Comparison of ENCODE assay signal across 25 cellular contexts in genomic region chr13:102983496-102983895, GRCh38.
DNase-seq lines count a peak whose midpoint lies in the region; ATAC-seq, FAIRE-seq and TF ChIP-seq lines count a peak whose summit lies in the region.
"Had no signal": no experiment of that assay in that cellular context is flagged by ENCODE, and none has a peak within 500 bp of the region (broad histone marks: within the 10 kb centered on the region; RNA-seq: fewer than 3 reads in every experiment).

No MANE protein-coding gene starts in this region.

- H3K27ac ChIP-seq in SK-N-SH (ENCODE audit: low read depth in 2 of 2, low read length in 1 of 2): no peak overlapping the region
- H3K27ac ChIP-seq in small intestine (ENCODE audit: low read depth in 1 of 2, low read length in 1 of 2): no peak overlapping the region
- H3K27ac ChIP-seq: 22Rv1, epithelial cell of prostate, SK-N-MC, stomach, upper lobe of left lung had no signal

- POLR2A ChIA-PET in SK-N-SH (lab: Yijun Ruan, JAX): no interaction called here

- no peak for DNase-seq in SK-N-SH
- DNase-seq in adipocyte (ENCODE audit: low read depth): peak; percentile 60
- DNase-seq in glomerular visceral epithelial cell (ENCODE audit: extremely low spot score): peak; percentile 67
- peak; percentile 13 for DNase-seq in small intestine
- no peak for DNase-seq in mesenteric fat pad (ENCODE audit: low spot score)
- DNase-seq: activated CD8-positive, alpha-beta T cell treated with anti-CD3 and anti-CD28 coated beads for 36 hours; activated naive CD4-positive, alpha-beta T cell; activated T-cell treated with anti-CD3 and anti-CD28 coated beads, Interleukin-2, amount 50 U/mL, for 1 hour; amygdala; BE2C; Caco-2; glutamatergic neuron; KG1; left ventricle myocardium superior; MV-4-11; NCI-H1694 treated with DMSO at 0.1 percent for 48 hours; stomach; upper lobe of left lung had no signal

- no peak for TF ChIP-seq CTCF in SK-N-SH (IDR thresholded peaks at IDR 0.05)

- no peak for FAIRE-seq in small intestine (lab: Jason Lieb, UNC)

- TF ChIP-seq RAD21 in SK-N-SH (IDR thresholded peaks at IDR 0.05; ENCODE audit: low read length): no peak

- 39% methylated on average over 3 of the region's 3 CpGs for WGBS in SK-N-SH (ENCODE audit: low lambda C conversion rate)
- 53 to 67% (median 62%) methylated on average over 3 of the region's 3 CpGs for WGBS in small intestine, 3 donors

- CTCF ChIA-PET in SK-N-SH (lab: Yijun Ruan, JAX): interaction anchor here (0.7 kb wide), 1 partner anchor 113 kb away, joined by 3 read pairs; no protein-coding TSS in a partner anchor

- H3F3A ChIP-seq in SK-N-SH (replicated peaks; ENCODE audit: insufficient read depth): no peaks in the 10 kb centered on the region

- no peak overlapping the region for H3K4me2 ChIP-seq in SK-N-SH

- H2AFZ ChIP-seq in SK-N-SH (ENCODE audit: low read depth): no peak overlapping the region

- no peak overlapping the region for H3K4me3 ChIP-seq in SK-N-SH (ENCODE audit: low read depth in 2 of 2, low read length in 1 of 2)
- no peak overlapping the region for H3K4me3 ChIP-seq in adipocyte (ENCODE audit: low read length)
- no peak overlapping the region for H3K4me3 ChIP-seq in small intestine (ENCODE audit: low read depth in 1 of 2, low read length in 2 of 2)
- H3K4me3 ChIP-seq: Peyer's patch, SK-N-MC, stomach, upper lobe of left lung had no signal

- H3K36me3 ChIP-seq in SK-N-SH (replicated peaks in 1 of 2; ENCODE audit: control insufficient read depth in 1 of 2, insufficient read depth in 2 of 2, low read length in 1 of 2) (no peaks in the 10 kb centered on the region), adipocyte (ENCODE audit: control insufficient read depth, insufficient read depth, low read length, severe bottlenecking) (no peaks in the 10 kb centered on the region), small intestine (ENCODE audit: control insufficient read depth in 2 of 2, insufficient read depth in 2 of 2, low read length in 2 of 2) (no peaks in the 10 kb centered on the region)
- H3K36me3 ChIP-seq: BE2C, Peyer's patch, stomach, upper lobe of left lung had no signal

- TF ChIP-seq EP300 in SK-N-SH (IDR thresholded peaks at IDR 0.05; ENCODE audit: borderline replicate concordance in 1 of 2, low read depth in 1 of 2, low read length in 1 of 2): no peak

- ATAC-seq in SK-N-SH treated with all-trans-retinoic acid at 6 μM for 48 hours (no peak), GM21367 (IDR thresholded peaks at IDR 0.05; ENCODE audit: unreplicated experiment) (no peak), HG02840 (IDR thresholded peaks at IDR 0.05; ENCODE audit: low FRiP score, unreplicated experiment) (no peak)
- ATAC-seq: activated CD8-positive, alpha-beta T cell treated with anti-CD3 and anti-CD28 coated beads for 36 hours; left ventricle myocardium superior had no signal

- H3K27me3 ChIP-seq in SK-N-SH (ENCODE audit: insufficient read depth): no peaks in the 10 kb centered on the region
- no peaks in the 10 kb centered on the region for H3K27me3 ChIP-seq in adipocyte (replicated peaks; ENCODE audit: control insufficient read depth, insufficient read depth, low read length)
- H3K27me3 ChIP-seq in small intestine (ENCODE audit: control insufficient read depth in 2 of 2, insufficient read depth in 2 of 2, low read length in 2 of 2): no peaks in the 10 kb centered on the region
- H3K27me3 ChIP-seq: BE2C, Peyer's patch, stomach, upper lobe of left lung had no signal

- H3K9me2 ChIP-seq in SK-N-SH: no peaks in the 10 kb centered on the region

- H3K9ac ChIP-seq in SK-N-SH (no peak overlapping the region), adipocyte (ENCODE audit: low read length) (no peak overlapping the region)

- H3K4me1 ChIP-seq in SK-N-SH (ENCODE audit: control insufficient read depth in 1 of 2, insufficient read depth in 2 of 2, low read depth in 1 of 2, low read length in 1 of 2) (peaks cover 0 to 2% of the 10 kb centered on the region in 2 experiments; a peak in 1 of 4 replicates), adipocyte (ENCODE audit: control insufficient read depth, insufficient read depth, low read length) (peaks cover 13% of the 10 kb centered on the region), small intestine (ENCODE audit: control insufficient read depth in 2 of 2, insufficient read depth in 1 of 2, low read depth in 1 of 2, low read length in 1 of 2) (no peaks in the 10 kb centered on the region)
- H3K4me1 ChIP-seq: BE2C, stomach, upper lobe of left lung had no signal

- H3K79me2 ChIP-seq in SK-N-SH (ENCODE audit: insufficient read depth): no peaks in the 10 kb centered on the region

- H3K9me3 ChIP-seq in SK-N-SH (no peaks in the 10 kb centered on the region), adipocyte (ENCODE audit: control insufficient read depth, low read length) (peaks cover 3% of the 10 kb centered on the region), small intestine (ENCODE audit: control insufficient read depth, low read depth) (no peaks in the 10 kb centered on the region)

- no peaks in the 10 kb centered on the region for H4K20me1 ChIP-seq in SK-N-SH (ENCODE audit: insufficient read depth)

TF ChIP-seq in SK-N-SH, 30 proteins besides CTCF, POLR2A, EP300 and RAD21:
- TF ChIP-seq YY1 (IDR thresholded peaks at IDR 0.05; ENCODE audit: low read depth): no peak
- TF ChIP-seq NRF1 (IDR thresholded peaks at IDR 0.05; ENCODE audit: low read depth, low read length): no peak
- peak; percentile 31 for TF ChIP-seq TCF12 (IDR thresholded peaks at IDR 0.05)
TF ChIP-seq in SK-N-SH: peak in this region for 1.

TF ChIP-seq in SK-N-SH treated with all-trans-retinoic acid at 6 μM for 48 hours, 23 proteins besides CTCF, POLR2A, EP300 and RAD21:
- TF ChIP-seq ZNF565 (CRISPR knock-in tag; conservative IDR thresholded peaks at IDR 0.05; ENCODE audit: low read depth): no peak
- TF ChIP-seq CSRNP3 (CRISPR knock-in tag; IDR thresholded peaks at IDR 0.05): no peak
- TF ChIP-seq CSDC2 (CRISPR knock-in tag; IDR thresholded peaks at IDR 0.05): no peak
- TF ChIP-seq ZFP3 (CRISPR knock-in tag; IDR thresholded peaks at IDR 0.05): no peak

Comparison
In these comparisons a context has a peak if more than half of its experiments do, and no peak if none do; other contexts are left out.
1. DNase-seq: peak in adipocyte (single experiment), glomerular visceral epithelial cell (single experiment) and small intestine (single experiment); none in SK-N-SH (single experiment) and mesenteric fat pad (single experiment).